2 cellular contexts compared by ENCODE assay signal in genomic region chr14:50510157-50510556, GRCh38.
TF ChIP-seq lines count a peak whose summit lies in the region.

No MANE protein-coding gene starts in this region.

TF ChIP-seq in IMR-90, 13 proteins besides CTCF, POLR2A, EP300 and RAD21:
- TF ChIP-seq FOS (IDR thresholded peaks at IDR 0.05; ENCODE audit: low read depth, low read length), result no peak

TF ChIP-seq in K562, 482 proteins besides CTCF, POLR2A, EP300 and RAD21:
- TF ChIP-seq GTF2F1 (IDR thresholded peaks at IDR 0.05; ENCODE audit: low read depth, low read length) (no peak), ZFP36 (IDR thresholded peaks at IDR 0.05; ENCODE audit: low read depth, low read length, partially characterized antibody) (peak; percentile 60)
